ENCODE assay signal across 1 cellular context in the genomic region with DNA sequence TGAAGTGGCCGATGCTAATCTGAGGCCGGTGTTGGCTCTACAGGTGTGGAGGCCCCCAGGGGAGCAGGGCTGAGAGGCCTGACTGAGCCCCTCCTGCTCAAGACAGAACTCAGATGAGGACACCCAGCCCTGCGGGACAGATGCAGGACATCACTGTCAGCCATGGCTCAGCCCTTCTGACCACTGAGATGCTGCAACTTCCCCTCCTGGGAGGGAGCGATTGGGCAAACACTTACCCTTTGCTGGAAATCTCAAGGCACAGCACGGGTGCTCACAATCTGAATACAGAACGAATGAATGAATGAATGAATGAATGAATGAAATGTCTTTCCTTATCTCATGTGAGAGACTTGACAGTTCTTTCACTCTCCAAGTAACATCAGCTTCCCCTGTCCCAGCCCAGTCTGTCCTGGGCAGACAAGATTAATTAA.
TF ChIP-seq lines count a peak whose summit lies in the region.

No MANE protein-coding gene starts in this region.

TF ChIP-seq in GM12891, 5 proteins besides CTCF, POLR2A, EP300 and RAD21:
- no peak for TF ChIP-seq TAF1 (IDR thresholded peaks at IDR 0.05; ENCODE audit: low read depth, low read length)
- TF ChIP-seq PAX5 (IDR thresholded peaks at IDR 0.05; ENCODE audit: insufficient read depth, low read length, severe bottlenecking) = no peak
- no peak for TF ChIP-seq POLR2AphosphoS5 (IDR thresholded peaks at IDR 0.05; ENCODE audit: low read depth, low read length)
- TF ChIP-seq POU2F2 (IDR thresholded peaks at IDR 0.05; ENCODE audit: low read depth, low read length) = no peak
- TF ChIP-seq SPI1 (IDR thresholded peaks at IDR 0.05; ENCODE audit: low read depth, low read length) = no peak
